8 cellular contexts compared by ENCODE assay signal in the genomic region with DNA sequence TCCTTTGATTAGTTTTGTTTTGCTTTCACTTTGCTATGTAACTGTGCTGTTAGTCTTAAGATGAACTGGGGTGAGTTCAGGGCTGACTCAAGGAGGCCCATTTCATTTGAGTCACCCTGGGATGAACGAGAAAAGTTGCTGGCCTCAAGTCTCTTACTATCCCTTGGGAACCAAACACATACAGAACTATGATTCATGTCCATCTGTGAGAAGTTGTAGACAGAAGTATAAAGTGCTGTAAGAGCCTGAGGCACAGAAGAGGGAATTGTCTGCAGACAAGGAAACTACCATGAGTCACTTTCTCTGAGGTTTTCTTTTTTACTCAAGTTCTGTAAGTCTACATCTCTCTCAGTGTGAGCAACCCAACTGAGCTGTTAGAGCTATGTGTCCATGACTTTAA.
DNase-seq lines count a peak whose midpoint lies in the region; ATAC-seq, FAIRE-seq and TF ChIP-seq lines count a peak whose summit lies in the region.

No MANE protein-coding gene starts in this region.

- TF ChIP-seq CTCF in bronchial epithelial cell (IDR thresholded peaks at IDR 0.05; ENCODE audit: insufficient read depth, low read length, severe bottlenecking): no peak
- TF ChIP-seq CTCF in nephron (IDR thresholded peaks at IDR 0.05; ENCODE audit: unreplicated experiment in 3 of 3): no peak

- no peak overlapping the region for H3K4me3 ChIP-seq in bronchial epithelial cell (ENCODE audit: low read depth, low read length)

- peaks cover 20% of the 10 kb centered on the region for H3K4me1 Mint-ChIP-seq in nephron

- DNase-seq in LoVo (ENCODE audit: low spot score) (peak; percentile 1), bronchial epithelial cell (ENCODE audit: low read depth) (peak; percentile 100), NCI-H1436 treated with DMSO at 0.1 percent for 48 hours (lab: John Stamatoyannopoulos, UW) (no peak), NCI-H345 treated with DMSO at 0.1 percent for 48 hours (lab: John Stamatoyannopoulos, UW; ENCODE audit: unreplicated experiment) (no peak)
- no peak for DNase-seq in stimulated activated CD8-positive, alpha-beta memory T cell treated with anti-CD3 and anti-CD28 coated beads, Interleukin-4, amount 100 ng/mL, for 48 hours

- FAIRE-seq in bronchial epithelial cell (lab: Jason Lieb, UNC): no peak

- H3K27me3 ChIP-seq in bronchial epithelial cell (ENCODE audit: control insufficient read depth, insufficient read depth, low read length): no peaks in the 10 kb centered on the region

- peak; percentile 91 for ATAC-seq in GM18498 (IDR thresholded peaks at IDR 0.05; ENCODE audit: unreplicated experiment)
- ATAC-seq in GM21737 (IDR thresholded peaks at IDR 0.05; ENCODE audit: unreplicated experiment): peak; percentile 83

- H3K27ac Mint-ChIP-seq in nephron: peak overlapping the region in 2 of 3 experiments; percentile 21 to 41

- no peaks in the 10 kb centered on the region for H3K36me3 Mint-ChIP-seq in nephron (ENCODE audit: low read depth)

- peaks cover 3% of the 10 kb centered on the region for H3K9me3 Mint-ChIP-seq in nephron

- H3K36me3 ChIP-seq in bronchial epithelial cell (ENCODE audit: control insufficient read depth, insufficient read depth, low read length): no peaks in the 10 kb centered on the region

- H3K4me3 Mint-ChIP-seq in nephron: no peak overlapping the region

- no peaks in the 10 kb centered on the region for H3K27me3 Mint-ChIP-seq in nephron (ENCODE audit: low read depth)

Comparison
In these comparisons a context has a peak if more than half of its experiments do, and no peak if none do; other contexts are left out.
1. DNase-seq: peak in LoVo (single experiment) and bronchial epithelial cell (single experiment); none in NCI-H1436 treated with DMSO at 0.1 percent for 48 hours (single experiment), stimulated activated CD8-positive, alpha-beta memory T cell treated with anti-CD3 and anti-CD28 coated beads, Interleukin-4, amount 100 ng/mL, for 48 hours (single experiment) and NCI-H345 treated with DMSO at 0.1 percent for 48 hours (single experiment).